In genomic region chr1:173248247-173248940, GRCh38 we compare ENCODE assay signal across 26 cellular contexts.
"Had no signal": no experiment of that assay in that cellular context is flagged by ENCODE, and none has a peak within 500 bp of the region (broad histone marks: within the 10 kb centered on the region; RNA-seq: fewer than 3 reads in every experiment).

No MANE protein-coding gene starts in this region.

- DNase-seq: activated CD4-positive, alpha-beta memory T cell treated with anti-CD3 and anti-CD28 coated beads for 36 hours; activated CD4-positive, alpha-beta T cell treated with anti-CD3 and anti-CD28 coated beads, Interleukin-2, amount 10 ng/mL, durations not matched to agents 7 days and 5 days; activated CD4-positive, CD25-positive, alpha-beta regulatory T cell; activated CD8-positive, alpha-beta memory T cell treated with anti-CD3 and anti-CD28 coated beads for 24 hours; activated effector memory CD4-positive, alpha-beta T cell treated with anti-CD3 and anti-CD28 coated beads, Interleukin-2, amount 50 U/mL, for 16 hours; activated naive CD4-positive, alpha-beta T cell treated with anti-CD3 and anti-CD28 coated beads for 36 hours; activated T-cell treated with anti-CD3 and anti-CD28 coated beads, Interleukin-2, amount 50 U/mL, for 4 hours; amygdala; IMR-90; KG1; MV-4-11; NCI-H1092 treated with DMSO at 0.1 percent for 48 hours; NCI-H1436 treated with DMSO at 0.1 percent for 48 hours; NCI-H187; NCI-H2081; NCI-H2171; NCI-H226; NCI-H510A treated with DMSO at 0.1 percent for 48 hours; NCI-H69; PC-3; SHP77 treated with DMSO at 0.1 percent for 48 hours; T-cell; T-helper 2 cell; T1000 had no signal

- H3K27me3 ChIP-seq: cardiac muscle cell had no signal

- H3K27ac ChIP-seq: cardiac muscle cell, VCaP had no signal

- H3K4me3 ChIP-seq: cardiac muscle cell had no signal

- H3K36me3 ChIP-seq: cardiac muscle cell had no signal
